Comparison of ENCODE assay signal across 22 cellular contexts in the genomic region with DNA sequence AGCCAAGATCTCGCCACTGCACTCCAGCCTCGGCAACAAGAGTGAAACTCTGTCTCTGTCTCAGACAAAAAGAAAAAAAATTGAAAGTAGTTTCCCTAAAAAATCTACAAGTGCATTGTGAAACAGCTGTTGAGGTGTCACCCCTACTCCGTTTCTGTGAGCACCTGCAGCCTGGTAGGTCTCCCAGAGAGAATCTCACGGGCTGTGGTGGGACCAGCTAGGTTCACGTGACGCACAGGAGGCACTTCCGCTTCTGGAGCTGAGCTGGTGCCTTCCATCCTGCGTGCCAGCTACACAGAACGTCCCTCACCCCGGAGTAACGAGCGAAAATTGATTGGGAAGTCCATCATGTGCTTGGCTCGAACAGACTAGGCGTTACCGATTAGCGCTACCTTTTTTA.
DNase-seq lines count a peak whose midpoint lies in the region; ATAC-seq, FAIRE-seq and TF ChIP-seq lines count a peak whose summit lies in the region.
"Had no signal": no experiment of that assay in that cellular context is flagged by ENCODE, and none has a peak within 500 bp of the region (broad histone marks: within the 10 kb centered on the region; RNA-seq: fewer than 3 reads in every experiment).

No MANE protein-coding gene starts in this region.

- H3K4me1 ChIP-seq in HepG2 (ENCODE audit: insufficient read depth, low read length) (no peaks in the 10 kb centered on the region), right lobe of liver (no peaks in the 10 kb centered on the region), PC-3 (ENCODE audit: insufficient read depth, low read length) (no peaks in the 10 kb centered on the region)
- H3K4me1 ChIP-seq: HAP-1 had no signal

- H3K4me3 ChIP-seq in HepG2 (replicated peaks in 1 of 3; ENCODE audit: insufficient read depth in 1 of 3, low read depth in 2 of 3, low read length in 3 of 3) (peak overlapping the region in 1 of 3 experiments; percentile 22; a peak in 1 of 6 replicates), right lobe of liver (no peak overlapping the region), PC-3 (ENCODE audit: low read length) (no peak overlapping the region), lower leg skin (ENCODE audit: low read depth, poor library complexity, severe bottlenecking) (no peak overlapping the region)
- H3K4me3 ChIP-seq: GM12878, HAP-1 had no signal

- ATAC-seq in HepG2 (peak; percentile 44; the same call in 2 of the 3 replicates), right lobe of liver (no peak), PC-3 (no peak), HG02798 (IDR thresholded peaks at IDR 0.05; ENCODE audit: poor library complexity, unreplicated experiment) (no peak)
- ATAC-seq: GM12878 had no signal

- intact Hi-C loops in HepG2 (cut with micrococcal nuclease; ENCODE audit: unreplicated experiment), result no loop called here
- intact Hi-C loops in right lobe of liver (cut with DNase I), result no loop called here
- intact Hi-C loops in PC-3 (cut with micrococcal nuclease), result no loop called here
- intact Hi-C loops in lower leg skin (cut with DNase I; ENCODE audit: low total_unique reads), result no loop called here

- no peak for TF ChIP-seq RAD21 in HepG2 (CRISPR knock-in tag; IDR thresholded peaks at IDR 0.05)

- H3K27me3 ChIP-seq in HepG2 (ENCODE audit: control insufficient read depth in 1 of 2, insufficient read depth in 2 of 2, low read length in 2 of 2) (no peaks in the 10 kb centered on the region), right lobe of liver (no peaks in the 10 kb centered on the region), PC-3 (ENCODE audit: low read length) (peaks cover 8% of the 10 kb centered on the region; the same call in 1 of the 2 replicates)

- no peak for TF ChIP-seq CTCF in HepG2 (CRISPR knock-in tag; IDR thresholded peaks at IDR 0.05)
- TF ChIP-seq CTCF in right lobe of liver (IDR thresholded peaks at IDR 0.05), result no peak
- TF ChIP-seq CTCF in PC-3 (conservative IDR thresholded peaks at IDR 0.05; ENCODE audit: low read depth, low read length), result no peak
- TF ChIP-seq CTCF in chondrocyte (IDR thresholded peaks at IDR 0.05), result no peak
- no peak for TF ChIP-seq CTCF in lower leg skin (IDR thresholded peaks at IDR 0.05)

- WGBS in HepG2 (ENCODE audit: low lambda C conversion rate), result 36% methylated on average over 15 of the region's 16 CpGs
- 67% methylated on average over 8 of the region's 16 CpGs for WGBS in right lobe of liver (ENCODE audit: insufficient coverage, low coverage, low lambda C conversion rate, missing lambda C conversion rate)
- WGBS in lower leg skin, 2 donors, result 92 to 93% methylated on average over 16 of the region's 16 CpGs

- BruUV-seq in HepG2 (replicated peaks; lab: Mats Ljungman, UMichigan), result no TSS peak
- BruUV-seq in PC-3 (replicated peaks; lab: Mats Ljungman, UMichigan), result no TSS peak

- no peaks in the 10 kb centered on the region for H3K36me3 ChIP-seq in HepG2 (replicated peaks in 1 of 2; ENCODE audit: control insufficient read depth in 1 of 2, insufficient read depth in 2 of 2, low read length in 2 of 2)
- no peaks in the 10 kb centered on the region for H3K36me3 ChIP-seq in right lobe of liver
- no peaks in the 10 kb centered on the region for H3K36me3 ChIP-seq in PC-3 (ENCODE audit: low read depth, low read length)
- H3K36me3 ChIP-seq: HAP-1 had no signal

- H3K4me3 Mint-ChIP-seq in chondrocyte (ENCODE audit: unreplicated experiment), result no peak overlapping the region
- no peak overlapping the region for H3K4me3 Mint-ChIP-seq in T-helper 2 cell treated with Interferon-gamma antibody and Interleukin-4, amounts not matched to agents 5 μg/mL and 100 μg/mL, for 36 hours
- H3K4me3 Mint-ChIP-seq: CD4-positive, CD25-positive, alpha-beta regulatory T cell had no signal

- no peak for TF ChIP-seq POLR2A in HepG2 (IDR thresholded peaks at IDR 0.05; ENCODE audit: insufficient read depth in 1 of 2, low read depth in 2 of 2, low read length in 2 of 2)
- no peak for TF ChIP-seq POLR2A in right lobe of liver (IDR thresholded peaks at IDR 0.05)
- TF ChIP-seq POLR2A in lower leg skin (IDR thresholded peaks at IDR 0.05), result no peak

- H4K20me1 ChIP-seq in HepG2 (ENCODE audit: insufficient read depth, low read length), result no peaks in the 10 kb centered on the region
- no peaks in the 10 kb centered on the region for H4K20me1 ChIP-seq in PC-3 (ENCODE audit: low read length)

- H3K9me3 Mint-ChIP-seq in chondrocyte (ENCODE audit: low read depth), result no peaks in the 10 kb centered on the region
- H3K9me3 Mint-ChIP-seq in T-helper 2 cell treated with Interferon-gamma antibody and Interleukin-4, amounts not matched to agents 5 μg/mL and 100 μg/mL, for 36 hours, result no peaks in the 10 kb centered on the region

- DNase-seq in HepG2 (ENCODE audit: low spot score) (no peak), right lobe of liver (no peak), PC-3 (no peak), chondrocyte (ENCODE audit: low spot score) (peak; percentile 26), DMS 273 (lab: John Stamatoyannopoulos, UW; ENCODE audit: unreplicated experiment) (no peak), lower leg skin (ENCODE audit: low spot score in 2 of 2) (no peak)
- DNase-seq in T-helper 2 cell treated with Interferon-gamma antibody and Interleukin-4, amounts not matched to agents 5 μg/mL and 100 μg/mL, for 36 hours (ENCODE audit: low spot score), result no peak
- DNase-seq: CD4-positive, CD25-positive, alpha-beta regulatory T cell; COR-L47; DMS 273 treated with DMSO at 0.1 percent for 48 hours; DMS79 treated with DMSO at 0.1 percent for 48 hours; NCI-H1092; NCI-H1436 treated with DMSO at 0.1 percent for 48 hours; NCI-H1930; NCI-H226; NCI-H510A treated with DMSO at 0.1 percent for 48 hours; NCI-H82; T-helper 1 cell had no signal

- H2AFZ ChIP-seq in HepG2 (ENCODE audit: low read length), result no peak overlapping the region
- H2AFZ ChIP-seq in PC-3 (ENCODE audit: low read length), result no peak overlapping the region

- H3K9ac ChIP-seq in HepG2 (ENCODE audit: insufficient read depth, low read depth, low read length) (no peak overlapping the region), PC-3 (ENCODE audit: low read length) (no peak overlapping the region)

- no peaks in the 10 kb centered on the region for H3K9me2 ChIP-seq in PC-3 (replicated peaks; ENCODE audit: low read length)

- in situ Hi-C loops in HepG2 (cut with HindIII; ENCODE audit: extremely low pct_ligation_motif_present, low pct_unique_long_range_greater_than_20kb), result no loop called here

- no peak overlapping the region for H3K27ac Mint-ChIP-seq in chondrocyte (ENCODE audit: unreplicated experiment)
- H3K27ac Mint-ChIP-seq in T-helper 2 cell treated with Interferon-gamma antibody and Interleukin-4, amounts not matched to agents 5 μg/mL and 100 μg/mL, for 36 hours, result no peak overlapping the region
- H3K27ac Mint-ChIP-seq: CD4-positive, CD25-positive, alpha-beta regulatory T cell had no signal

- POLR2A ChIA-PET in HepG2 (lab: Yijun Ruan, JAX), result no interaction called here
- POLR2A ChIA-PET in PC-3 (lab: Charles Lee; ENCODE audit: unreplicated experiment), result no interaction called here

- no peak for TF ChIP-seq EP300 in HepG2 (IDR thresholded peaks at IDR 0.05; ENCODE audit: low read depth in 2 of 2, low read length in 2 of 2)
- TF ChIP-seq EP300 in HepG2 (CRISPR knock-in tag; IDR thresholded peaks at IDR 0.05; ENCODE audit: borderline replicate concordance), result no peak

- H3K4me2 ChIP-seq in HepG2 (ENCODE audit: low read depth, low read length) (peak overlapping the region; percentile 48), PC-3 (ENCODE audit: low read length) (peak overlapping the region; percentile 26; the same call in 1 of the 2 replicates)

- H3F3A ChIP-seq in PC-3 (ENCODE audit: low read length, unreplicated experiment), result no peaks in the 10 kb centered on the region

- H3K79me2 ChIP-seq in HepG2 (ENCODE audit: insufficient read depth, low read length) (no peaks in the 10 kb centered on the region), PC-3 (ENCODE audit: low read length) (no peaks in the 10 kb centered on the region)

- no peaks in the 10 kb centered on the region for H3K36me3 Mint-ChIP-seq in chondrocyte (ENCODE audit: low read depth)
- H3K36me3 Mint-ChIP-seq in T-helper 2 cell treated with Interferon-gamma antibody and Interleukin-4, amounts not matched to agents 5 μg/mL and 100 μg/mL, for 36 hours (ENCODE audit: low read depth), result no peaks in the 10 kb centered on the region
- H3K36me3 Mint-ChIP-seq: CD4-positive, CD25-positive, alpha-beta regulatory T cell had no signal

- no peaks in the 10 kb centered on the region for H3K9me3 ChIP-seq in HepG2 (ENCODE audit: low read length)
- no peaks in the 10 kb centered on the region for H3K9me3 ChIP-seq in right lobe of liver
- H3K9me3 ChIP-seq in PC-3 (ENCODE audit: low read length), result no peaks in the 10 kb centered on the region
- H3K9me3 ChIP-seq: HAP-1 had no signal

- H3K27me3 Mint-ChIP-seq in chondrocyte (ENCODE audit: low read depth), result peaks cover 6% of the 10 kb centered on the region
- no peaks in the 10 kb centered on the region for H3K27me3 Mint-ChIP-seq in T-helper 2 cell treated with Interferon-gamma antibody and Interleukin-4, amounts not matched to agents 5 μg/mL and 100 μg/mL, for 36 hours (ENCODE audit: low read depth)

- FAIRE-seq in HepG2 (lab: Jason Lieb, UNC), result no peak
- FAIRE-seq: A204.1, GM12878 had no signal

- no peaks in the 10 kb centered on the region for H3K4me1 Mint-ChIP-seq in chondrocyte (ENCODE audit: low read depth)
- no peaks in the 10 kb centered on the region for H3K4me1 Mint-ChIP-seq in T-helper 2 cell treated with Interferon-gamma antibody and Interleukin-4, amounts not matched to agents 5 μg/mL and 100 μg/mL, for 36 hours (ENCODE audit: low read depth)
- H3K4me1 Mint-ChIP-seq: CD4-positive, CD25-positive, alpha-beta regulatory T cell had no signal

- CTCF ChIA-PET in HepG2 (lab: Yijun Ruan, JAX; ENCODE audit: low intra/inter-chr PET ratio, low total read pairs) (no interaction called here), PC-3 (lab: Charles Lee) (no interaction called here)

- H3K27ac ChIP-seq in HepG2 (ENCODE audit: extremely low read length, insufficient read depth, low read length) (no peak overlapping the region), right lobe of liver (no peak overlapping the region), PC-3 (ENCODE audit: low read length) (no peak overlapping the region)

TF ChIP-seq in HepG2, 621 proteins besides CTCF, POLR2A, EP300 and RAD21 (continues in another document):
- TF ChIP-seq GABPB1 (CRISPR knock-in tag; IDR thresholded peaks at IDR 0.05) (peak; percentile 63), ZKSCAN8 (CRISPR knock-in tag; IDR thresholded peaks at IDR 0.05; ENCODE audit: borderline replicate concordance) (no peak), MED13 (CRISPR knock-in tag; IDR thresholded peaks at IDR 0.05) (no peak), GABPA (IDR thresholded peaks at IDR 0.05; ENCODE audit: low read depth, low read length) (peak; percentile 16; the same call in 1 of the 2 replicates), GABPA (CRISPR knock-in tag; IDR thresholded peaks at IDR 0.05; ENCODE audit: low read depth) (peak; percentile 57; the same call in 1 of the 2 replicates), PTBP1 (IDR thresholded peaks at IDR 0.05; ENCODE audit: low read depth, low read length, poor library complexity, severe bottlenecking) (no peak)
